In the genomic region with DNA sequence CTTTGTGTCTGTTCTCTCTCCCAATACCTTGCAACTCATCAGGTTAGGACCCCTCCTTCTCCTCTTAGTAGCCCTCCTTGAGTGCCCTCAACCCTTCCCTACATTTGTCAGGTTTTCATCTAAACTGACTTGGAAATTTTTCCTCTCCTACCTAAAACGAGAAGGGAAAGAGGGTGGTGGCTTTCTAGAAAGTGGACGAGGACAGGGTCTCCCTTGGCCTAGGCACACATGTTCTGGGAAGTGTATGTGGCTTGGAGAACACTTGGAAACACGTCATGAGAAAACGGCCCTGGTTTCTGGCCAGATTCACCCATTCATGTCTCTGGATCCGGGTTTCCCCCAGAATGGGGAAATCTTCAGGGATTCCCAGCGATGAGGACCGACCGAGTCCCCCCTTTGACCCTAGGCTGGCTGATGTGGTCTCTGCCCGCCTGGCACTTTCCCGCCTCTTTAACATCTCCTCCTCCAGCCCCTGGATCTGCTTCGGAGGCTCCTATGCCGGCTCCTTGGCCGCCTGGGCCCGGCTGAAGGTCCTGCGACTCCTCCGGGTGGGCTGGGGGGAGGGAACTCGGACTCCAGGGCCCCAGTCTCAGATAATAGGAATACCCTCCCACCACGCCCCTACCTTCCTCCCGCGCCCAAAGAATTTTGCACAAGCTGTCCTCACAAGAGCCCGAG, we compare ENCODE assay signal across 8 cellular contexts. TPM values are rescaled to one million over a fixed set of nuclear protein-coding genes. Genes with fewer than 3 reads are reported as not detected.
DNase-seq lines count a peak whose midpoint lies in the region; ATAC-seq and TF ChIP-seq lines count a peak whose summit lies in the region.

No MANE protein-coding gene starts in this region.

- no peak overlapping the region for H4K8ac ChIP-seq in H9 (replicated peaks; ENCODE audit: insufficient read length, low read depth, low read length)

- H4K91ac ChIP-seq in H9 (ENCODE audit: insufficient read length, low read depth, low read length): no peak overlapping the region

- peak overlapping the region; percentile 72; the same call in 1 of the 2 replicates for H3K14ac ChIP-seq in H9 (ENCODE audit: insufficient read depth, low read length)

- peaks cover 0 to 7% (median 0%) of the 10 kb centered on the region in 3 experiments; a peak in 2 of 7 replicates for H3K36me3 Mint-ChIP-seq in H9 (ENCODE audit: insufficient read depth in 1 of 3, low read depth in 3 of 3)

- peak overlapping the region; percentile 95 to 97 for H3K4me3 Mint-ChIP-seq in H9

- no peak overlapping the region for H2BK12ac ChIP-seq in H9 (ENCODE audit: insufficient read length, low read depth, low read length)

- H3K79me1 ChIP-seq in H9 (ENCODE audit: insufficient read depth, low read depth, low read length, poor library complexity, severe bottlenecking): no peaks in the 10 kb centered on the region

- no peaks in the 10 kb centered on the region for H3K4me1 ChIP-seq in H9 (ENCODE audit: insufficient read depth, low read length)

- H3K27ac ChIP-seq in H9 (ENCODE audit: insufficient read length, low read depth, low read length): no peak overlapping the region
- H3K27ac ChIP-seq in VCaP: peak overlapping the region; percentile 85

- H3K79me2 ChIP-seq in H9 (ENCODE audit: insufficient read depth, low read length): no peaks in the 10 kb centered on the region

- TF ChIP-seq CTCF in H9 (conservative IDR thresholded peaks at IDR 0.05) (no peak), VCaP (conservative IDR thresholded peaks at IDR 0.05) (no peak), fibroblast of villous mesenchyme (IDR thresholded peaks at IDR 0.05; ENCODE audit: insufficient read depth, low read depth, low read length) (no peak), foreskin fibroblast (IDR thresholded peaks at IDR 0.05; ENCODE audit: low read depth, low read length) (no peak)

- peaks cover 5% of the 10 kb centered on the region for H3K23me2 ChIP-seq in H9 (ENCODE audit: insufficient read length, low read depth, low read length, poor library complexity, severe bottlenecking)

- no peaks in the 10 kb centered on the region for H3K9me3 Mint-ChIP-seq in H9

- H2BK20ac ChIP-seq in H9 (ENCODE audit: low read depth, low read length, poor library complexity, severe bottlenecking): no peak overlapping the region

- H3K4ac ChIP-seq in H9 (ENCODE audit: low read depth, low read length): no peak overlapping the region

- no peak overlapping the region for H2AK5ac ChIP-seq in H9 (ENCODE audit: insufficient read length, low read length)

- no peak for DNase-seq in H9
- no peak for DNase-seq in fibroblast of villous mesenchyme (ENCODE audit: low read depth)
- no peak for DNase-seq in skeletal muscle cell (ENCODE audit: low read depth)
- DNase-seq in foreskin fibroblast: no peak
- no peak for DNase-seq in HuH-7.5 (ENCODE audit: low spot score)
- DNase-seq in NCI-H187 treated with DMSO at 0.1 percent for 48 hours (lab: John Stamatoyannopoulos, UW): no peak

- no peak overlapping the region for H2BK5ac ChIP-seq in H9 (ENCODE audit: insufficient read length, low read length)

- no peak overlapping the region for H4K5ac ChIP-seq in H9 (ENCODE audit: insufficient read length, low read depth, low read length)

- no peak overlapping the region for H2BK15ac ChIP-seq in H9 (ENCODE audit: low read depth, low read length)

- H3T11ph ChIP-seq in H9 (ENCODE audit: low read length): no peak overlapping the region

- H3K18ac ChIP-seq in H9 (ENCODE audit: insufficient read length, low read depth, low read length): peak overlapping the region; percentile 84

- peak overlapping the region; percentile 66 for H3K4me3 ChIP-seq in fibroblast of villous mesenchyme (ENCODE audit: low read depth, low read length)
- H3K4me3 ChIP-seq in skeletal muscle cell (ENCODE audit: low read depth, low read length): peak overlapping the region; percentile 55
- peak overlapping the region in 1 of 2 donors; percentile 51 for H3K4me3 ChIP-seq in foreskin fibroblast (ENCODE audit: low read depth in 1 of 2, low read length in 2 of 2)

- peak overlapping the region; percentile 87 for H3K4me2 ChIP-seq in H9 (ENCODE audit: insufficient read depth, insufficient read length, low read length)

- H4K20me1 ChIP-seq in H9 (ENCODE audit: control insufficient read depth, insufficient read depth, insufficient read length): no peaks in the 10 kb centered on the region

- H3K9ac ChIP-seq in H9 (ENCODE audit: extremely low read depth, insufficient read length, low read length): peak overlapping the region; percentile 74

- peaks cover 13% of the 10 kb centered on the region for H3K27me3 Mint-ChIP-seq in H9 (ENCODE audit: low read depth)

- no peak overlapping the region for H3K23ac ChIP-seq in H9 (ENCODE audit: insufficient read length, low read depth, low read length)

- no peak overlapping the region for H3K56ac ChIP-seq in H9 (ENCODE audit: insufficient read length, low read depth, low read length)

- H3K9me3 ChIP-seq in H9 (ENCODE audit: control insufficient read depth, low read depth, low read length): no peaks in the 10 kb centered on the region

- H3K27me3 ChIP-seq in H9 (ENCODE audit: insufficient read depth, low read length): no peaks in the 10 kb centered on the region

- peaks cover 12 to 17% of the 10 kb centered on the region in 2 experiments for H3K4me1 Mint-ChIP-seq in H9

- peak overlapping the region; percentile 98 to 99 (median 99); a peak in 6 of 7 replicates for H3K27ac Mint-ChIP-seq in H9

- no CpG with 5 or more reads among the region's 21 CpGs for whole genome bisulfite sequencing in H9 (ENCODE audit: extremely low coverage, insufficient read length, low lambda C conversion rate)

- H2AFZ ChIP-seq in H9 (ENCODE audit: low read length): no peak overlapping the region

- ATAC-seq in GM18873 (IDR thresholded peaks at IDR 0.05; ENCODE audit: low FRiP score, unreplicated experiment): no peak

- H2BK120ac ChIP-seq in H9 (ENCODE audit: low read depth, low read length, poor library complexity, severe bottlenecking): no peak overlapping the region

RNA-seq across cellular contexts. Expression of gene PRSS16, which starts 2.9 kb away (rescaled TPM):
- total RNA-seq in H9 (2021) (14.8 and 17.7 TPM in 2 replicates), fibroblast of villous mesenchyme (under 0.01 TPM in 1 of 2 replicates, not detected in the other)

Comparison
In these comparisons a context has a peak if more than half of its experiments do, and no peak if none do; other contexts are left out.
1. RNA of gene PRSS16, which starts 2.9 kb away (total RNA-seq): 14.8 to 17.7 TPM in H9; under 0.01 TPM in fibroblast of villous mesenchyme; every median in the first group is over 10 times any median in the second.